ENCODE assay signal across 14 cellular contexts in the genomic region with DNA sequence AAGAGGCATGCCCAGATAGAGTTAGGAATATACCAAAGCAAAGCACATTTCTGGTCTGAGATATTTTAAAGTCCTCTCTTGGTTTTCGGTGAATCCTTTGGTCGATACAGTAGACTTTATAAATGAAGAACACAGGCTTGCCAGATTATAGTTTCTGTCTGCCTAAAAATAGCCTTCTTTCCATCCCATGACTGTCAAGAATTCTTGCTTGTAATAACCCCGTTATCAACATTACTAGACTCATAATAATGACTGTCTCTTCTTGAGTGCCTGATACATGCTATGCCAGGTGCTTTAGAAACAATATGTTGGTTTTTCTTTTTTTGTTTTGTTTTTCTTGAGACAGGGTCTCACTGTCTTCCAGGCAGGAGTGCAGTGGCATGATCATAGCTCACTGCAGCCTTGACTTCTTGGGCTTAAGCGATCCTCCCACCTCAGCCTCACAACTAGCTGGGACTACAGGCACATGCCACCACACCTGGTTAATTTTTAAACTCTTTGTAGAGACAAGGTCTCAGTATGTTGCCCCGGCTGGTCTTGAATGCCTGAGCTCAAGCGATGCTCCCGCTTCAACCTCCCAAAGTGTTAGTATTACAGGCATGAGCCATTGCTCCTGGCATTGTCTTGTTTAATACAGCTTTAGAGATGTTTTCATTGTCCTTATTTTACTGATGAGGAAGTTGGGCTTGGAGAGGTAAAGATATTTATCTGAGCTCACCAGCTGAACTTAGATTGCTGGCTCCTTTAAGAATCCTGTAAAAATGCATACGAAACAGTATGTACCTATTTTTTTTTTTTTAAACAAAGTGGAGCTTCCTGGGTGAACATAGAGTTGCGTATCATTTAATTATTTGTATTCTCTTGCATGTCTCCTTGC. TPM values are rescaled to one million over a fixed set of nuclear protein-coding genes. Genes with fewer than 3 reads are reported as not detected.
DNase-seq lines count a peak whose midpoint lies in the region; ATAC-seq and TF ChIP-seq lines count a peak whose summit lies in the region.
"Had no signal": no experiment of that assay in that cellular context is flagged by ENCODE, and none has a peak within 500 bp of the region (broad histone marks: within the 10 kb centered on the region; RNA-seq: fewer than 3 reads in every experiment).

No MANE protein-coding gene starts in this region.

- no peaks in the 10 kb centered on the region for H3K27me3 ChIP-seq in skeletal muscle tissue (ENCODE audit: control insufficient read depth in 3 of 3, insufficient read depth in 3 of 3, low read length in 3 of 3)
- H3K27me3 ChIP-seq: vagina had no signal

- CTCF ChIA-PET in GM10248 (lab: Yijun Ruan, JAX), result interaction anchor here (0.8 to 1.9 kb wide), 7 partner anchors 9 to 82 kb away, joined by 3 to 8 read pairs (median 4); no protein-coding TSS in a partner anchor

- no peaks in the 10 kb centered on the region for H3K9me3 Mint-ChIP-seq in T-helper 2 cell treated with Interferon-gamma antibody and Interleukin-4, amounts not matched to agents 5 μg/mL and 100 μg/mL, for 36 hours
- no peaks in the 10 kb centered on the region for H3K9me3 Mint-ChIP-seq in brain

- H3K4me3 ChIP-seq in skeletal muscle tissue (ENCODE audit: low read length in 3 of 3), result no peak overlapping the region
- H3K4me3 ChIP-seq: vagina had no signal

- peaks cover 88% of the 10 kb centered on the region for H3K4me1 Mint-ChIP-seq in T-helper 2 cell treated with Interferon-gamma antibody and Interleukin-4, amounts not matched to agents 5 μg/mL and 100 μg/mL, for 36 hours (ENCODE audit: low read depth)
- peaks cover 49% of the 10 kb centered on the region for H3K4me1 Mint-ChIP-seq in brain

- peaks cover 69% of the 10 kb centered on the region for H3K36me3 Mint-ChIP-seq in T-helper 2 cell treated with Interferon-gamma antibody and Interleukin-4, amounts not matched to agents 5 μg/mL and 100 μg/mL, for 36 hours (ENCODE audit: low read depth)
- H3K36me3 Mint-ChIP-seq in brain, result peaks cover 25% of the 10 kb centered on the region

- peak overlapping the region; percentile 38 for H3K4me3 Mint-ChIP-seq in T-helper 2 cell treated with Interferon-gamma antibody and Interleukin-4, amounts not matched to agents 5 μg/mL and 100 μg/mL, for 36 hours
- H3K4me3 Mint-ChIP-seq in brain, result no peak overlapping the region

- peak overlapping the region; percentile 99 for H3K27ac ChIP-seq in KOPT-K1 (ENCODE audit: low read depth, low read length, poor library complexity, severe bottlenecking)
- H3K27ac ChIP-seq in skeletal muscle tissue (ENCODE audit: low read depth, low read length), result peak overlapping the region; percentile 51
- H3K27ac ChIP-seq: vagina had no signal

- peaks cover 53% of the 10 kb centered on the region for H3K36me3 ChIP-seq in KOPT-K1 (ENCODE audit: insufficient read depth, low read length)
- no peaks in the 10 kb centered on the region for H3K36me3 ChIP-seq in skeletal muscle tissue (ENCODE audit: control insufficient read depth in 3 of 3, insufficient read depth in 3 of 3, low read length in 3 of 3)
- H3K36me3 ChIP-seq: vagina had no signal

- H3K27ac Mint-ChIP-seq in T-helper 2 cell treated with Interferon-gamma antibody and Interleukin-4, amounts not matched to agents 5 μg/mL and 100 μg/mL, for 36 hours, result peak overlapping the region; percentile 52
- peak overlapping the region in 3 of 5 experiments; percentile 57 to 87 (median 85) for H3K27ac Mint-ChIP-seq in brain

- no peak for ATAC-seq in GM19324 (IDR thresholded peaks at IDR 0.05; ENCODE audit: low FRiP score, unreplicated experiment)

- H3K9me3 ChIP-seq in KOPT-K1 (ENCODE audit: insufficient read depth, low read length, poor library complexity, severe bottlenecking) (no peaks in the 10 kb centered on the region), skeletal muscle tissue (ENCODE audit: control insufficient read depth in 3 of 3, low read length in 3 of 3) (no peaks in the 10 kb centered on the region)
- H3K9me3 ChIP-seq: vagina had no signal

- H3K4me1 ChIP-seq in skeletal muscle tissue (ENCODE audit: control insufficient read depth in 3 of 3, insufficient read depth in 3 of 3, low read length in 3 of 3), result peaks cover 9 to 15% (median 10%) of the 10 kb centered on the region in 3 donors

- DNase-seq in T-helper 2 cell treated with Interferon-gamma antibody and Interleukin-4, amounts not matched to agents 5 μg/mL and 100 μg/mL, for 36 hours (ENCODE audit: low spot score), result no peak
- no peak for DNase-seq in T-helper 2 cell
- DNase-seq in GM10248 (ENCODE audit: extremely low spot score), result no peak
- no peak for DNase-seq in AG08395 (ENCODE audit: low spot score)
- DNase-seq: cerebellar nuclear complex, EL, H7, islet precursor cell, NCI-H774 had no signal

- H3K9ac ChIP-seq in skeletal muscle tissue (ENCODE audit: low read depth in 1 of 3, low read length in 3 of 3), result no peak overlapping the region

- no peaks in the 10 kb centered on the region for H3K27me3 Mint-ChIP-seq in T-helper 2 cell treated with Interferon-gamma antibody and Interleukin-4, amounts not matched to agents 5 μg/mL and 100 μg/mL, for 36 hours (ENCODE audit: low read depth)
- H3K27me3 Mint-ChIP-seq in brain, result no peaks in the 10 kb centered on the region

- TF ChIP-seq CTCF in brain (conservative IDR thresholded peaks at IDR 0.05) (no peak), GM10248 (IDR thresholded peaks at IDR 0.05; ENCODE audit: control extremely low read depth, extremely low read depth, low read depth, missing control alignments) (no peak)

- POLR2A ChIA-PET in GM10248 (lab: Yijun Ruan, JAX), result no interaction called here

RNA-seq across cellular contexts. Expression of a gene that starts 30.4 kb away (rescaled TPM):
- polyA plus RNA-seq in brain (ENCODE audit: insufficient read depth, low read depth, low replicate concordance), result 7.2 TPM
- 2.1 TPM for total RNA-seq in skeletal muscle tissue
